In genomic region chr16:70711211-70711978, GRCh38 we compare ENCODE assay signal across 1 cellular context.
TF ChIP-seq lines count a peak whose summit lies in the region.

No MANE protein-coding gene starts in this region.

TF ChIP-seq in H1, 55 proteins besides CTCF, POLR2A, EP300 and RAD21:
- no peak for TF ChIP-seq JUN (IDR thresholded peaks at IDR 0.05; ENCODE audit: low read depth, low read length)
- TF ChIP-seq TAF1 (IDR thresholded peaks at IDR 0.05; ENCODE audit: low read depth, low read length): no peak
- TF ChIP-seq CHD2 (IDR thresholded peaks at IDR 0.05; ENCODE audit: low read length): no peak
